In the genomic region with DNA sequence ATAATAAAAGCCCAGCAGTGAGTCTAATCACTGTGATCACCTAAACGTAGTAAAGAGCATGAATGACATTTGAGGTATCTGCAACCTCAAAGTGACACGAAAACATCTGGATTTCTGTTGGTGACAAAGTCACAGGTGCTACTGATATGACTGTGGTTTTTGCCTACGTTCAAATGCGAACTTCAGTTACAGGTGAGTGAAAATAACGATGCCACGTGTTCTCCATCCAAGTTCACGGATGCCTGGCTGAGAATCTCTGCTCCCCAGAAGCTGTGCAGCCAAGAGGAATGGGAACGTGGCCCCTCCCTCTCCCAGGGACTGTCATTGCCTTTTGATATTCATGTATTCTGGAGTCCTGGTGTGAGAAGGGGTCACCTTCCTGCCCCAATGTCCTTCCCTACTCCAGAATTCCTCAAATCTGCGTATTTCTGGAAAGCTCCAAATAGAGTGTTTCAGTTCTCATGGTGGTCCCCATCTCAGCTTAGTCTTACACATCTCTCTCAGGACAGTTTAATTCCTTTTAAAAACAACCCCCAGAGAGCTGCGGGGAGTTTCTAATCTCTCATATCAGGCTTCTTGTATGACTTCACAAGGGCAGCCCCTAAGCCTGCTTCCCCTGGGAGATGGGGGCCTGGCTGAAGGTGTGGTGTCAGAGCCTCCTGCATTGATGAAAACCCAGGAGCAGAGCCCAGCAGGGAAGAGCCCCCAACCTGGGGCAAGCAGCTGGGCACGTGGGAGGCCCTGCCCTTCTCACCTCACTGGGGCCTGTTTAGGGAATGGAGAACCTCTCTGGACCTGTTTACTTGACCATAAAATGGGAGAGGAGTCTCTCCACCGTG, we compare ENCODE assay signal across 10 cellular contexts. TPM values are rescaled to one million over a fixed set of nuclear protein-coding genes. Genes with fewer than 3 reads are reported as not detected.
A peak's percentile ranks its signal among the peaks of the same experiment; 100 is the strongest.
DNase-seq lines count a peak whose midpoint lies in the region; ATAC-seq and TF ChIP-seq lines count a peak whose summit lies in the region.
"Had no signal": no experiment of that assay in that cellular context is flagged by ENCODE, and none has a peak within 500 bp of the region (broad histone marks: within the 10 kb centered on the region; RNA-seq: fewer than 3 reads in every experiment).

No MANE protein-coding gene starts in this region.

- TF ChIP-seq CTCF in GM12864 (IDR thresholded peaks at IDR 0.05; ENCODE audit: low read depth, low read length, missing control alignments) (no peak), body of pancreas (IDR thresholded peaks at IDR 0.05) (no peak)

- H3K27ac Mint-ChIP-seq in T-helper 1 cell treated with Interleukin-12 subunit alpha and Interleukin-12 subunit beta and Interleukin-4 antibody, amounts not matched to agents 30 μg/mL and 1 μg/mL, for 36 hours = peak overlapping the region; percentile 99
- peak overlapping the region; percentile 94 to 100 (median 98) for H3K27ac Mint-ChIP-seq in immature natural killer cell

- H3K4me3 Mint-ChIP-seq in T-helper 1 cell treated with Interleukin-12 subunit alpha and Interleukin-12 subunit beta and Interleukin-4 antibody, amounts not matched to agents 30 μg/mL and 1 μg/mL, for 36 hours = peak overlapping the region; percentile 81
- H3K4me3 Mint-ChIP-seq in immature natural killer cell = peak overlapping the region; percentile 82 to 93 (median 91)

- intact Hi-C loops in sciatic nerve (cut with DNase I) (no loop called here), body of pancreas (cut with DNase I) (no loop called here)

- no peak overlapping the region for H3K27ac ChIP-seq in body of pancreas

- H3K4me3 ChIP-seq in GM12864 (ENCODE audit: low read depth, low read length) (no peak overlapping the region), body of pancreas (no peak overlapping the region)

- H3K27me3 ChIP-seq in body of pancreas = no peaks in the 10 kb centered on the region

- peaks cover 14% of the 10 kb centered on the region for H3K9me3 Mint-ChIP-seq in T-helper 1 cell treated with Interleukin-12 subunit alpha and Interleukin-12 subunit beta and Interleukin-4 antibody, amounts not matched to agents 30 μg/mL and 1 μg/mL, for 36 hours
- H3K9me3 Mint-ChIP-seq in immature natural killer cell = no peaks in the 10 kb centered on the region

- peaks cover 71% of the 10 kb centered on the region for H3K4me1 Mint-ChIP-seq in T-helper 1 cell treated with Interleukin-12 subunit alpha and Interleukin-12 subunit beta and Interleukin-4 antibody, amounts not matched to agents 30 μg/mL and 1 μg/mL, for 36 hours (ENCODE audit: low read depth)
- peaks cover 14 to 93% of the 10 kb centered on the region in 2 donors for H3K4me1 Mint-ChIP-seq in immature natural killer cell

- peak; percentile 38 for ATAC-seq in GM21515 (IDR thresholded peaks at IDR 0.05; ENCODE audit: unreplicated experiment)
- no peak for ATAC-seq in sciatic nerve
- ATAC-seq in body of pancreas = no peak

- peaks cover 46% of the 10 kb centered on the region for H3K36me3 Mint-ChIP-seq in T-helper 1 cell treated with Interleukin-12 subunit alpha and Interleukin-12 subunit beta and Interleukin-4 antibody, amounts not matched to agents 30 μg/mL and 1 μg/mL, for 36 hours (ENCODE audit: low read depth)
- peaks cover 10 to 31% (median 16%) of the 10 kb centered on the region in 3 donors for H3K36me3 Mint-ChIP-seq in immature natural killer cell

- no peaks in the 10 kb centered on the region for H3K9me3 ChIP-seq in body of pancreas

- 48% methylated on average over 11 to 12 of the region's 12 CpGs for WGBS in body of pancreas, 2 donors

- DNase-seq in GM12864 (ENCODE audit: low read depth) (peak; percentile 76), immature natural killer cell (no peak), H4 (ENCODE audit: low spot score) (no peak), midbrain (lab: John Stamatoyannopoulos, UW) (no peak), sciatic nerve (ENCODE audit: low spot score) (no peak), body of pancreas (no peak)
- DNase-seq: amniotic stem cell had no signal

- no peaks in the 10 kb centered on the region for H3K4me1 ChIP-seq in body of pancreas

- H3K27me3 Mint-ChIP-seq in T-helper 1 cell treated with Interleukin-12 subunit alpha and Interleukin-12 subunit beta and Interleukin-4 antibody, amounts not matched to agents 30 μg/mL and 1 μg/mL, for 36 hours (ENCODE audit: low read depth) = no peaks in the 10 kb centered on the region
- H3K27me3 Mint-ChIP-seq in immature natural killer cell (ENCODE audit: low read depth in 3 of 3) = peaks cover 0 to 8% (median under 1%) of the 10 kb centered on the region in 3 donors

- H3K36me3 ChIP-seq in body of pancreas (replicated peaks in 1 of 2; ENCODE audit: insufficient read depth in 1 of 2, low read depth in 2 of 2) = no peaks in the 10 kb centered on the region

- TF ChIP-seq POLR2A in body of pancreas (IDR thresholded peaks at IDR 0.05) = no peak

RNA-seq across cellular contexts. Expression of a gene that starts 25.8 kb away (rescaled TPM):
- 10 to 100 TPM; 26.7 to 90.9 (median 28.9) TPM for polyA plus RNA-seq in immature natural killer cell
- total RNA-seq in H4 (2014; rRNA removed; shearing (Covaris generic)) = 0.25 TPM in 1 of 2 replicates, not detected in the other
- total RNA-seq in sciatic nerve (15.1 TPM), body of pancreas (1 to 10 TPM; 4.6 to 4.7 TPM)
- total RNA-seq: Daoy had no signal
